In genomic region chr1:27522860-27523665, GRCh38 we compare ENCODE assay signal across 8 cellular contexts. TPM values are rescaled to one million over a fixed set of nuclear protein-coding genes. Genes with fewer than 3 reads are reported as not detected.
DNase-seq lines count a peak whose midpoint lies in the region; ATAC-seq, FAIRE-seq and TF ChIP-seq lines count a peak whose summit lies in the region.

No MANE protein-coding gene starts in this region.

- H3K9me2 ChIP-seq in DOHH2 (replicated peaks; ENCODE audit: control insufficient read depth, low read length): no peaks in the 10 kb centered on the region

- no peaks in the 10 kb centered on the region for H4K20me1 ChIP-seq in DOHH2 (ENCODE audit: control insufficient read depth, insufficient read depth, low read depth, low read length)

- H3K27ac ChIP-seq in DOHH2 (ENCODE audit: low read depth, low read length): no peak overlapping the region
- peak overlapping the region; percentile 43 to 98 (median 97) for H3K27ac ChIP-seq in gastroesophageal sphincter
- peak overlapping the region; percentile 38 to 85 (median 56) for H3K27ac ChIP-seq in spleen

- intact Hi-C loops in spleen (cut with DNase I; ENCODE audit: low total_unique reads): no loop called here

- H3K27me3 ChIP-seq in DOHH2 (ENCODE audit: control insufficient read depth, low read length) (no peaks in the 10 kb centered on the region), gastroesophageal sphincter (no peaks in the 10 kb centered on the region), spleen (replicated peaks in 1 of 7) (peaks cover 0 to 10% (median 0%) of the 10 kb centered on the region in 7 donors)

- H3K4me1 ChIP-seq in DOHH2 (ENCODE audit: control insufficient read depth, low read length) (peaks cover 56% of the 10 kb centered on the region), gastroesophageal sphincter (peaks cover 7 to 97% (median 79%) of the 10 kb centered on the region in 3 donors), spleen (peaks cover 57 to 100% (median 89%) of the 10 kb centered on the region in 6 donors)

- H3K9me3 ChIP-seq in DOHH2 (ENCODE audit: control insufficient read depth, insufficient read depth, low read length) (no peaks in the 10 kb centered on the region), gastroesophageal sphincter (no peaks in the 10 kb centered on the region), spleen (no peaks in the 10 kb centered on the region)

- 11 to 23% methylated on average over 6 to 11 of the region's 14 CpGs for WGBS in gastroesophageal sphincter (ENCODE audit: low coverage in 1 of 2), 2 donors
- WGBS in spleen, 5 donors: 27 to 37% (median 33%) methylated on average over 14 of the region's 14 CpGs

- peak; percentile 53 for TF ChIP-seq CTCF in DOHH2 (IDR thresholded peaks at IDR 0.05; ENCODE audit: low read depth, low read length, poor library complexity, severe bottlenecking)
- peak in 2 of 4 experiments; percentile 43 to 59 for TF ChIP-seq CTCF in gastroesophageal sphincter (IDR thresholded peaks at IDR 0.05)
- peak in 4 of 11 experiments; percentile 15 to 42 (median 18) for TF ChIP-seq CTCF in spleen (IDR thresholded peaks at IDR 0.05 in 8 of 11, conservative IDR thresholded peaks at IDR 0.05 in 3 of 11)

- no peak overlapping the region for H3K4me3 ChIP-seq in DOHH2 (ENCODE audit: low read length)
- peak overlapping the region in 1 of 2 donors; percentile 35 for H3K4me3 ChIP-seq in gastroesophageal sphincter
- H3K4me3 ChIP-seq in spleen: peak overlapping the region in 5 of 8 donors; percentile 15 to 56 (median 19)

- no peak for TF ChIP-seq POLR2A in gastroesophageal sphincter (IDR thresholded peaks at IDR 0.05)
- TF ChIP-seq POLR2A in spleen (IDR thresholded peaks at IDR 0.05): no peak

- ATAC-seq in gastroesophageal sphincter: no peak

- H3K36me3 ChIP-seq in DOHH2 (ENCODE audit: control insufficient read depth, low read length): no peaks in the 10 kb centered on the region
- H3K36me3 ChIP-seq in gastroesophageal sphincter: no peaks in the 10 kb centered on the region
- no peaks in the 10 kb centered on the region for H3K36me3 ChIP-seq in spleen

- H3K4me2 ChIP-seq in DOHH2 (ENCODE audit: low read length): peak overlapping the region; percentile 27

- no peak for FAIRE-seq in frontal cortex (lab: Jason Lieb, UNC)

- H3F3A ChIP-seq in DOHH2 (ENCODE audit: control insufficient read depth, insufficient read depth): peaks cover 8% of the 10 kb centered on the region; the same call in 1 of the 2 replicates

- peaks cover 9% of the 10 kb centered on the region for H3K79me2 ChIP-seq in DOHH2 (ENCODE audit: control insufficient read depth, low read length)

- DNase-seq in NCI-H69 (lab: John Stamatoyannopoulos, UW) (peak; percentile 90), activated T-helper 1 cell treated with Interleukin-2 at 50 U/mL for 16 hours (ENCODE audit: low read depth) (peak; percentile 42), spleen (no peak), H4 (ENCODE audit: low spot score) (no peak), frontal cortex (ENCODE audit: low spot score in 2 of 2) (no peak), T-helper 9 cell (no peak)

- no peak for TF ChIP-seq EP300 in gastroesophageal sphincter (IDR thresholded peaks at IDR 0.05)

RNA-seq across cellular contexts. Expression of gene WASF2, which starts 33.1 kb away (rescaled TPM):
- 100 to 1,000 TPM in 1 of 4 donors, 10 to 100 TPM in 3; 74.7 to 107 (median 79.8) TPM for total RNA-seq in gastroesophageal sphincter
- total RNA-seq in spleen: 100 to 1,000 TPM in 4 of 7 donors, 10 to 100 TPM in 3; 92.1 to 196 (median 129) TPM
- 10 to 100 TPM; 17.2 to 36.8 (median 23.5) TPM for polyA plus RNA-seq in spleen
- 7.9 and 9.5 TPM in 2 replicates for total RNA-seq in H4 (2014; rRNA removed; shearing (Covaris generic))
- 4.5 TPM for total RNA-seq in frontal cortex

Comparison
In these comparisons a context has a peak if more than half of its experiments do, and no peak if none do; other contexts are left out.
1. DNase-seq: peak in NCI-H69 (single experiment) and activated T-helper 1 cell treated with Interleukin-2 at 50 U/mL for 16 hours (single experiment); none in spleen (single experiment), H4 (single experiment), frontal cortex (0 of 2) and T-helper 9 cell (single experiment).